In the genomic region with DNA sequence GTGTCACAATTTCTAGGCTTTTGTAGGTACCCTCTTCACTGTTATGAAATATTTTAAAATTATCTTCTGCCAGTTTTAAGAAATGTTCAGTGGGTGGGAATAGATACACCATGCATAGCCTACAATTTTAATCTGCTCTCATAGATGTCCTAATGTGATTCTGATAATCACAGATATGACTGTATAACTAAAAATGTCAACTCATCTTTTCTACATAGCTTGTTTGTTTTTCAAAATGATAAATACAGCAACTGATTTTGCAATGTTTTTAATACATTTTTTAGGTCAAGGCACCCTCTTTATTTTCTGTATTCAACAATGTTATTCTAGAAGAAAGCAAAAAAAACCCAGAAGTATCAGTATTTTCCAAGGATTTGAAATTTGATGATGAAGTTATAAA, we compare ENCODE assay signal across 26 cellular contexts.
"Had no signal": no experiment of that assay in that cellular context is flagged by ENCODE, and none has a peak within 500 bp of the region (broad histone marks: within the 10 kb centered on the region; RNA-seq: fewer than 3 reads in every experiment).

No MANE protein-coding gene starts in this region.

- H3K4me3 ChIP-seq: stomach, suprapubic skin, testis, thoracic aorta, thyroid gland, tibial artery, tibial nerve, transverse colon, upper lobe of left lung, upper lobe of right lung, uterus, vagina had no signal

- H3K27me3 ChIP-seq: stomach, suprapubic skin, testis, thyroid gland, tibial artery, tibial nerve, transverse colon, upper lobe of left lung, upper lobe of right lung, uterus, vagina had no signal

- DNase-seq: stimulated activated CD4-positive, alpha-beta T cell treated with anti-CD3 and anti-CD28 coated beads, Interleukin-2, amount 100 ng/mL, for 48 hours; stimulated activated CD4-positive, alpha-beta T cell treated with anti-CD3 and anti-CD28 coated beads, Interleukin-4, amount 100 ng/mL, for 1 hour; stimulated activated CD4-positive, alpha-beta T cell treated with anti-CD3 and anti-CD28 coated beads, Interleukin-4, amount 100 ng/mL, for 24 hours; stimulated activated CD4-positive, alpha-beta T cell treated with anti-CD3 and anti-CD28 coated beads, Interleukin-4, amount 100 ng/mL, for 4 hours; stimulated activated CD8-positive, alpha-beta memory T cell treated with anti-CD3 and anti-CD28 coated beads, Interleukin-4, amount 100 ng/mL, for 48 hours; stimulated activated naive B cell treated with anti-CD40 and anti-IgM and Interleukin-4, amounts not matched to agents 10 μg/mL and 1 μg/mL and 100 μg/mL, for 72 hours; stimulated activated naive CD4-positive, alpha-beta T cell; stimulated activated naive CD4-positive, alpha-beta T cell treated with Interleukin-2 at 50 U/mL for 16 hours; stimulated activated naive CD8-positive, alpha-beta T cell treated with anti-CD3 and anti-CD28 coated beads, Interleukin-15, amount 100 ng/mL, for 72 hours; stimulated activated naive CD8-positive, alpha-beta T cell treated with anti-CD3 and anti-CD28 coated beads, Interleukin-15, Interleukin-2, amounts not matched to agents 100 U/mL and 50 U/mL, for 24 hours; stomach; testis; thyroid gland; tibial artery; transverse colon; trophoblast cell; upper lobe of left lung; upper lobe of right lung; uterus had no signal

- H3K4me1 ChIP-seq: stomach, suprapubic skin, testis, thyroid gland, tibial artery, tibial nerve, transverse colon, upper lobe of left lung, upper lobe of right lung, uterus, vagina had no signal

- H3K27ac ChIP-seq: stomach, suprapubic skin, testis, thoracic aorta, thyroid gland, tibial artery, tibial nerve, transverse colon, upper lobe of left lung, upper lobe of right lung, uterus, vagina had no signal

- H3K36me3 ChIP-seq: stomach, suprapubic skin, thoracic aorta, thyroid gland, tibial artery, tibial nerve, transverse colon, upper lobe of left lung, upper lobe of right lung, uterus, vagina had no signal

- H3K9me3 ChIP-seq: stomach, suprapubic skin, testis, thoracic aorta, thyroid gland, tibial artery, tibial nerve, transverse colon, upper lobe of left lung, upper lobe of right lung, uterus, vagina had no signal

- FAIRE-seq: urothelium cell line had no signal

- ATAC-seq: stimulated activated effector memory CD8-positive, alpha-beta T cell treated with anti-CD3 and anti-CD28 coated beads, Interleukin-12 subunit alpha, Interleukin-12 subunit beta, amount 100 ng/mL, for 72 hours; stimulated activated memory B cell treated with anti-CD40 and anti-IgM and Interleukin-4, amounts not matched to agents 10 μg/mL and 1 μg/mL and 100 μg/mL, for 72 hours; stimulated activated naive B cell treated with anti-CD40 and anti-IgM and Interleukin-4, amounts not matched to agents 10 μg/mL and 1 μg/mL and 100 μg/mL, for 72 hours; stimulated activated naive CD8-positive, alpha-beta T cell treated with anti-CD3 and anti-CD28 coated beads, Interleukin-15, amount 100 ng/mL, for 72 hours; stimulated activated naive CD8-positive, alpha-beta T cell treated with anti-CD3 and anti-CD28 coated beads, Interleukin-15, Interleukin-2, amounts not matched to agents 100 U/mL and 50 U/mL, for 24 hours; upper lobe of right lung had no signal
